18 cellular contexts compared by ENCODE assay signal in genomic region chr5:165624547-165624946, GRCh38.
DNase-seq lines count a peak whose midpoint lies in the region; ATAC-seq and TF ChIP-seq lines count a peak whose summit lies in the region.
"Had no signal": no experiment of that assay in that cellular context is flagged by ENCODE, and none has a peak within 500 bp of the region (broad histone marks: within the 10 kb centered on the region; RNA-seq: fewer than 3 reads in every experiment).

No MANE protein-coding gene starts in this region.

- H3K4me2 ChIP-seq in GM23338 = no peak overlapping the region
- H3K4me2 ChIP-seq in mesenchymal stem cell (ENCODE audit: low read length, poor library complexity, severe bottlenecking) = no peak overlapping the region

- no peaks in the 10 kb centered on the region for H3K36me3 ChIP-seq in GM23338 (ENCODE audit: insufficient read depth)
- H3K36me3 ChIP-seq in mesenchymal stem cell (ENCODE audit: control insufficient read depth in 1 of 2, insufficient read depth in 2 of 2, low read depth in 1 of 2, low read length in 2 of 2) = no peaks in the 10 kb centered on the region
- H3K36me3 ChIP-seq: BE2C, HAP-1 had no signal

- H3K4ac ChIP-seq in mesenchymal stem cell (ENCODE audit: low read depth in 1 of 2, low read length in 2 of 2) = no peak overlapping the region

- no peak overlapping the region for H4K91ac ChIP-seq in mesenchymal stem cell (ENCODE audit: low read length)

- H3K4me1 Mint-ChIP-seq in GM23338 = peaks cover 4% of the 10 kb centered on the region
- H3K4me1 Mint-ChIP-seq: CD4-positive, CD25-positive, alpha-beta regulatory T cell had no signal

- peak overlapping the region; percentile 66 for H2AFZ ChIP-seq in GM23338
- H2AFZ ChIP-seq in mesenchymal stem cell (ENCODE audit: low read depth, low read length) = no peak overlapping the region

- no peaks in the 10 kb centered on the region for H4K20me1 ChIP-seq in GM23338 (replicated peaks; ENCODE audit: insufficient read depth)

- H3K9me3 Mint-ChIP-seq in GM23338 = peaks cover 6% of the 10 kb centered on the region; the same call in 2 of the 3 replicates

- no peak overlapping the region for H2BK5ac ChIP-seq in mesenchymal stem cell (ENCODE audit: low read depth, low read length, poor library complexity, severe bottlenecking)

- H3K27me3 Mint-ChIP-seq in GM23338 (ENCODE audit: insufficient read depth, low read depth, poor library complexity) = no peaks in the 10 kb centered on the region
- H3K27me3 Mint-ChIP-seq: CD4-positive, CD25-positive, alpha-beta regulatory T cell had no signal

- no peaks in the 10 kb centered on the region for H3F3A ChIP-seq in GM23338 (replicated peaks; ENCODE audit: low read depth)

- H3K27ac ChIP-seq in GM23338 (ENCODE audit: low read depth) (no peak overlapping the region), mesenchymal stem cell (ENCODE audit: low read length, poor library complexity, severe bottlenecking) (no peak overlapping the region)
- H3K27ac ChIP-seq: 22Rv1, C4-2B had no signal

- H3K18ac ChIP-seq in mesenchymal stem cell (ENCODE audit: low read depth in 1 of 2, low read length in 2 of 2) = peak overlapping the region in 1 of 2 experiments; percentile 28

- WGBS in mesenchymal stem cell = 96% methylated on average over 5 of the region's 5 CpGs

- no peaks in the 10 kb centered on the region for H3K27me3 ChIP-seq in GM23338 (ENCODE audit: insufficient read depth)
- H3K27me3 ChIP-seq in mesenchymal stem cell (ENCODE audit: control insufficient read depth in 1 of 2, insufficient read depth in 1 of 2, low read length in 2 of 2) = no peaks in the 10 kb centered on the region
- H3K27me3 ChIP-seq: BE2C had no signal

- H3K23ac ChIP-seq in mesenchymal stem cell (ENCODE audit: low read length in 2 of 2) = no peak overlapping the region

- no peak overlapping the region for H3K27ac Mint-ChIP-seq in GM23338
- H3K27ac Mint-ChIP-seq: CD8-positive, alpha-beta T cell; HFFc6 had no signal

- no peak overlapping the region for H2BK120ac ChIP-seq in mesenchymal stem cell (ENCODE audit: low read depth, low read length)

- peak; percentile 50 for DNase-seq in Ammon's horn (ENCODE audit: low spot score)
- no peak for DNase-seq in GM23338 (ENCODE audit: low spot score)
- DNase-seq in mesenchymal stem cell = no peak
- DNase-seq in occipital lobe (lab: John Stamatoyannopoulos, UW) = peak; percentile 8
- no peak for DNase-seq in NCI-H1436 (lab: John Stamatoyannopoulos, UW)
- DNase-seq in kidney glomerular epithelial cell (lab: John Stamatoyannopoulos, UW) = no peak
- no peak for DNase-seq in dermis blood vessel endothelial cell
- DNase-seq: BE2C; Caco-2; CD4-positive, CD25-positive, alpha-beta regulatory T cell; CD8-positive, alpha-beta T cell; DMS153; DND-41; GOT3; HFFc6 had no signal

- no peak overlapping the region for H2AK5ac ChIP-seq in mesenchymal stem cell (ENCODE audit: low read length, severe bottlenecking)

- H2BK15ac ChIP-seq in mesenchymal stem cell (ENCODE audit: low read depth, poor library complexity, severe bottlenecking) = no peak overlapping the region

- peak overlapping the region in 1 of 2 experiments; percentile 49 for H2BK12ac ChIP-seq in mesenchymal stem cell (ENCODE audit: low read length in 2 of 2)

- H3K9ac ChIP-seq in mesenchymal stem cell (ENCODE audit: low read length) = no peak overlapping the region

- H3K36me3 Mint-ChIP-seq in GM23338 (ENCODE audit: low read depth) = peaks cover 7% of the 10 kb centered on the region; the same call in 1 of the 3 replicates
- H3K36me3 Mint-ChIP-seq: CD4-positive, CD25-positive, alpha-beta regulatory T cell; CD8-positive, alpha-beta T cell had no signal

- peaks cover 6% of the 10 kb centered on the region for H3K4me1 ChIP-seq in GM23338 (ENCODE audit: insufficient read depth)
- H3K4me1 ChIP-seq in mesenchymal stem cell (ENCODE audit: control insufficient read depth, insufficient read depth, low read depth, low read length) = no peaks in the 10 kb centered on the region
- H3K4me1 ChIP-seq: BE2C, Caco-2 had no signal

- no peak for TF ChIP-seq CTCF in GM23338 (conservative IDR thresholded peaks at IDR 0.05; ENCODE audit: low read depth in 2 of 2)

- H3K9me3 ChIP-seq in mesenchymal stem cell (ENCODE audit: control insufficient read depth, low read length) = no peaks in the 10 kb centered on the region
- H3K9me3 ChIP-seq: BE2C, Caco-2, HAP-1 had no signal

- H3K9me2 ChIP-seq in GM23338 (ENCODE audit: insufficient read depth) = 0 out of 2 replicates have a peak, but pooled peaks cover 5% of the 10 kb centered on the region

- H3K14ac ChIP-seq in mesenchymal stem cell (ENCODE audit: low read length in 2 of 2) = no peak overlapping the region

- no peaks in the 10 kb centered on the region for H3K79me2 ChIP-seq in GM23338 (replicated peaks; ENCODE audit: insufficient read depth)

- no peak overlapping the region for H3K4me3 ChIP-seq in GM23338
- no peak overlapping the region for H3K4me3 ChIP-seq in mesenchymal stem cell (ENCODE audit: insufficient read depth in 1 of 2, low read depth in 1 of 2, low read length in 2 of 2)
- H3K4me3 ChIP-seq: HAP-1 had no signal

- no peak overlapping the region for H3K4me3 Mint-ChIP-seq in GM23338
- H3K4me3 Mint-ChIP-seq: CD4-positive, CD25-positive, alpha-beta regulatory T cell; CD8-positive, alpha-beta T cell; HFFc6 had no signal

- H4K8ac ChIP-seq in mesenchymal stem cell (ENCODE audit: low read length) = peak overlapping the region; percentile 13

- no peaks in the 10 kb centered on the region for H3K79me1 ChIP-seq in mesenchymal stem cell (replicated peaks; ENCODE audit: low read length, poor library complexity, severe bottlenecking)

- ATAC-seq in GM23338 = no peak
- ATAC-seq: CD8-positive, alpha-beta T cell had no signal

TF ChIP-seq in GM23338, 12 proteins besides CTCF, POLR2A, EP300 and RAD21:
- no peak for TF ChIP-seq EZH2 (IDR thresholded peaks at IDR 0.05; ENCODE audit: low read depth, unreplicated experiment)
- TF ChIP-seq ZNF462 (CRISPR knock-in tag; IDR thresholded peaks at IDR 0.05) = no peak
- no peak for TF ChIP-seq STAT1 (IDR thresholded peaks at IDR 0.05; ENCODE audit: unreplicated experiment)
- TF ChIP-seq ZNF331 (CRISPR knock-in tag; IDR thresholded peaks at IDR 0.05; ENCODE audit: low read depth) = no peak
- TF ChIP-seq JUNB (IDR thresholded peaks at IDR 0.05; ENCODE audit: unreplicated experiment) = no peak
- TF ChIP-seq POLR2AphosphoS5 (IDR thresholded peaks at IDR 0.05; ENCODE audit: low read depth) = no peak
- TF ChIP-seq EZH2phosphoT487 (IDR thresholded peaks at IDR 0.05; ENCODE audit: unreplicated experiment) = no peak
- no peak for TF ChIP-seq ZNF114 (CRISPR knock-in tag; IDR thresholded peaks at IDR 0.05)

Comparison
In these comparisons a context has a peak if more than half of its experiments do, and no peak if none do; other contexts are left out.
1. DNase-seq: peak in Ammon's horn (single experiment) and occipital lobe (single experiment); none in GM23338 (single experiment), mesenchymal stem cell (single experiment), NCI-H1436 (single experiment), kidney glomerular epithelial cell (single experiment) and dermis blood vessel endothelial cell (single experiment).